ENCODE assay signal across 27 cellular contexts in the genomic region with DNA sequence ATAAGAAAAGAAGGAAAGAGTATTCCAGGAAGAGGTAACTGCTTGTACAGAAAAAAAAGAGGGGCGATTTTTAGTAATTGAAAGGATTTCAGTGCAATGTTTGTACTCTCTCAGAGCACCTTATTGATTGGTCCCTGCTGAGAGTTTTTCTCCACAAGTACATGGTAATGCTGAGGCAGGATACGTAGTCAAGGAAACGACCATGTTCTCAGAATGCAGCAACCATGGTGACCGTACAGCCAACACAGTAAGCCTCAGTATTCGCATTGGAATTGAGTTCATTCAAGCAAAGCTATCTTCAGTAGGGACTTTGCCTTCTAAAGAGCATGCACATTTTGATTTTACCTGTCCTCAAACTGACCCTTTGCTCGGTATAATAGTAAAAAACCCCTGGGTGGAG. TPM values are rescaled to one million over a fixed set of nuclear protein-coding genes. Genes with fewer than 3 reads are reported as not detected.
A peak's percentile ranks its signal among the peaks of the same experiment; 100 is the strongest.
DNase-seq lines count a peak whose midpoint lies in the region; TF ChIP-seq lines count a peak whose summit lies in the region.
"Had no signal": no experiment of that assay in that cellular context is flagged by ENCODE, and none has a peak within 500 bp of the region (broad histone marks: within the 10 kb centered on the region; RNA-seq: fewer than 3 reads in every experiment).

No MANE protein-coding gene starts in this region.

- H3K27ac Mint-ChIP-seq in brain: peak overlapping the region in 3 of 5 experiments; percentile 2 to 65 (median 53)
- H3K27ac Mint-ChIP-seq: activated CD8-positive, alpha-beta T cell treated with anti-CD3 and anti-CD28 coated beads, Interleukin-2, amount 10 ng/mL, durations not matched to agents 7 days and 5 days; activated naive CD4-positive, alpha-beta T cell treated with anti-CD3 and anti-CD28 coated beads, Interleukin-2, amount 50 U/mL, for 24 hours; activated T-helper 2 cell treated with anti-CD3 and anti-CD28 coated beads, Interferon-gamma antibody, Interleukin-2, Interleukin-4, amounts not matched to agents 10 μg/mL and 5 μg/mL and 100 μg/mL, durations not matched to agents 14 hours and 24 hours and 36 hours; B cell; CD8-positive, alpha-beta memory T cell had no signal

- H3K36me3 ChIP-seq in hepatocyte (replicated peaks; ENCODE audit: insufficient read depth, low read depth): no peaks in the 10 kb centered on the region
- H3K36me3 ChIP-seq: gastrocnemius medialis, transverse colon had no signal

- H3K27me3 ChIP-seq in hepatocyte: peaks cover 4% of the 10 kb centered on the region
- H3K27me3 ChIP-seq: transverse colon had no signal

- CTCF ChIA-PET in HEK293T (lab: Yijun Ruan, JAX): no interaction called here

- H3K36me3 Mint-ChIP-seq in brain: no peaks in the 10 kb centered on the region
- H3K36me3 Mint-ChIP-seq: activated naive CD4-positive, alpha-beta T cell treated with anti-CD3 and anti-CD28 coated beads, Interleukin-2, amount 50 U/mL, for 24 hours; CD8-positive, alpha-beta memory T cell had no signal

- POLR2A ChIA-PET in HEK293T (lab: Yijun Ruan, JAX): no interaction called here

- H3K4me3 Mint-ChIP-seq in brain: peak overlapping the region in 2 of 5 experiments; percentile 6 to 28
- H3K4me3 Mint-ChIP-seq: activated CD8-positive, alpha-beta T cell treated with anti-CD3 and anti-CD28 coated beads, Interleukin-2, amount 10 ng/mL, durations not matched to agents 7 days and 5 days; activated naive CD4-positive, alpha-beta T cell treated with anti-CD3 and anti-CD28 coated beads, Interleukin-2, amount 50 U/mL, for 24 hours; B cell had no signal

- peaks cover 38% of the 10 kb centered on the region for H3K4me1 Mint-ChIP-seq in brain

- peaks cover 6% of the 10 kb centered on the region for H3K4me1 ChIP-seq in hepatocyte (ENCODE audit: insufficient read depth)
- H3K4me1 ChIP-seq: psoas muscle had no signal

- DNase-seq in NCI-H2107 treated with DMSO at 0.1 percent for 48 hours (lab: John Stamatoyannopoulos, UW; ENCODE audit: unreplicated experiment): peak; percentile 53
- no peak for DNase-seq in NCI-H2107 (lab: John Stamatoyannopoulos, UW)
- peak; percentile 75 for DNase-seq in NCI-H2227 (lab: John Stamatoyannopoulos, UW; ENCODE audit: unreplicated experiment)
- peak; percentile 23 for DNase-seq in retina
- DNase-seq in hepatocyte (ENCODE audit: low spot score): no peak
- DNase-seq in HEK293T (ENCODE audit: extremely low spot score): no peak
- no peak for DNase-seq in hepatic stellate cell (ENCODE audit: low spot score)
- DNase-seq: activated CD4-positive, CD25-positive, alpha-beta regulatory T cell treated with anti-CD3 and anti-CD28 coated beads, Interleukin-2, amount 50 U/mL, for 72 hours; activated CD8-positive, alpha-beta T cell treated with anti-CD3 and anti-CD28 coated beads, Interleukin-2, amount 10 ng/mL, durations not matched to agents 7 days and 5 days; CD8-positive, alpha-beta memory T cell; central memory CD4-positive, alpha-beta T cell; dermis blood vessel endothelial cell; gastrocnemius medialis; KBM-7; mesenchymal stem cell; NCI-H1436; NCI-H226; occipital lobe; psoas muscle; Right ventricle myocardium superior; stimulated activated CD4-positive, alpha-beta T cell treated with anti-CD3 and anti-CD28 coated beads, Interleukin-2, amount 100 ng/mL, for 24 hours; T-helper 2 cell; transverse colon had no signal

- no peaks in the 10 kb centered on the region for H3K27me3 Mint-ChIP-seq in brain

- H3K9me2 ChIP-seq in hepatocyte (replicated peaks; ENCODE audit: insufficient read depth): no peaks in the 10 kb centered on the region

- peaks cover 0 to 5% (median 3%) of the 10 kb centered on the region in 5 experiments for H3K9me3 Mint-ChIP-seq in brain
- H3K9me3 Mint-ChIP-seq: activated naive CD4-positive, alpha-beta T cell treated with anti-CD3 and anti-CD28 coated beads, Interleukin-2, amount 50 U/mL, for 24 hours; activated T-helper 2 cell treated with anti-CD3 and anti-CD28 coated beads, Interferon-gamma antibody, Interleukin-2, Interleukin-4, amounts not matched to agents 10 μg/mL and 5 μg/mL and 100 μg/mL, durations not matched to agents 14 hours and 24 hours and 36 hours; CD8-positive, alpha-beta memory T cell had no signal

- H3K27ac ChIP-seq in hepatocyte: no peak overlapping the region
- H3K27ac ChIP-seq: gastrocnemius medialis, psoas muscle, transverse colon had no signal

- no peaks in the 10 kb centered on the region for H4K20me1 ChIP-seq in hepatocyte (ENCODE audit: insufficient read depth, poor library complexity, severe bottlenecking)

- H3K4me3 ChIP-seq in hepatocyte: no peak overlapping the region
- H3K4me3 ChIP-seq: gastrocnemius medialis, psoas muscle, transverse colon had no signal

- no peak overlapping the region for H2AFZ ChIP-seq in hepatocyte

- TF ChIP-seq CTCF in brain (conservative IDR thresholded peaks at IDR 0.05) (no peak), hepatocyte (IDR thresholded peaks at IDR 0.05; ENCODE audit: poor library complexity) (no peak)

- H3K79me2 ChIP-seq in hepatocyte: no peaks in the 10 kb centered on the region

- no peak overlapping the region for H3K4me2 ChIP-seq in hepatocyte

- no peaks in the 10 kb centered on the region for H3K9me3 ChIP-seq in hepatocyte (ENCODE audit: low read depth)
- H3K9me3 ChIP-seq: gastrocnemius medialis, psoas muscle, transverse colon had no signal

- WGBS in hepatocyte (ENCODE audit: low lambda C conversion rate, missing lambda C conversion rate): 73% methylated on average over 6 of the region's 6 CpGs

TF ChIP-seq in HEK293T, 16 proteins besides CTCF, POLR2A, EP300 and RAD21:
- TF ChIP-seq, protein P1, sequence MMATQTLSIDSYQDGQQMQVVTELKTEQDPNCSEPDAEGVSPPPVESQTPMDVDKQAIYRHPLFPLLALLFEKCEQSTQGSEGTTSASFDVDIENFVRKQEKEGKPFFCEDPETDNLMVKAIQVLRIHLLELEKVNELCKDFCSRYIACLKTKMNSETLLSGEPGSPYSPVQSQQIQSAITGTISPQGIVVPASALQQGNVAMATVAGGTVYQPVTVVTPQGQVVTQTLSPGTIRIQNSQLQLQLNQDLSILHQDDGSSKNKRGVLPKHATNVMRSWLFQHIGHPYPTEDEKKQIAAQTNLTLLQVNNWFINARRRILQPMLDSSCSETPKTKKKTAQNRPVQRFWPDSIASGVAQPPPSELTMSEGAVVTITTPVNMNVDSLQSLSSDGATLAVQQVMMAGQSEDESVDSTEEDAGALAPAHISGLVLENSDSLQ (IDR thresholded peaks at IDR 0.05): no peak
- TF ChIP-seq SP1 (IDR thresholded peaks at IDR 0.05) (no peak), L3MBTL2 (conservative IDR thresholded peaks at IDR 0.05) (no peak)

RNA-seq across cellular contexts. Expression of gene SLC41A2, which starts 6.1 kb away (rescaled TPM):
- polyA plus RNA-seq in brain (ENCODE audit: insufficient read depth, low read depth, low replicate concordance) (3.2 TPM), hepatocyte (8.3 and 8.4 TPM in 2 replicates)
- total RNA-seq in hepatocyte: 42.8 and 48.2 TPM in 2 replicates
- polyA plus RNA-seq: CD8-positive, alpha-beta memory T cell had no signal

RNA-seq across cellular contexts. Expression of gene NOPCHAP1, which starts 21.9 kb away (rescaled TPM):
- polyA plus RNA-seq in brain (ENCODE audit: insufficient read depth, low read depth, low replicate concordance): 20.6 TPM
- total RNA-seq in hepatocyte: 2.4 and 2.8 TPM in 2 replicates
- polyA plus RNA-seq in hepatocyte: 14.0 and 16.2 TPM in 2 replicates

Comparison
In these comparisons a context has a peak if more than half of its experiments do, and no peak if none do; other contexts are left out.
1. DNase-seq: peak in NCI-H2107 treated with DMSO at 0.1 percent for 48 hours (single experiment), NCI-H2227 (single experiment) and retina (single experiment); none in NCI-H2107 (single experiment), hepatocyte (single experiment), HEK293T (single experiment) and hepatic stellate cell (single experiment).